ENCODE assay signal across 20 cellular contexts in genomic region chr3:150203273-150203672, GRCh38.
DNase-seq lines count a peak whose midpoint lies in the region; ATAC-seq and TF ChIP-seq lines count a peak whose summit lies in the region.
"Had no signal": no experiment of that assay in that cellular context is flagged by ENCODE, and none has a peak within 500 bp of the region (broad histone marks: within the 10 kb centered on the region; RNA-seq: fewer than 3 reads in every experiment).

No MANE protein-coding gene starts in this region.

- H3K4me1 ChIP-seq in adipocyte (ENCODE audit: control insufficient read depth, insufficient read depth, low read length) (peaks cover 16% of the 10 kb centered on the region), mesenchymal stem cell (ENCODE audit: control insufficient read depth, insufficient read depth, low read depth, low read length) (peaks cover 1% of the 10 kb centered on the region), GM23338 (ENCODE audit: insufficient read depth) (peaks cover 30% of the 10 kb centered on the region)
- H3K4me1 ChIP-seq: BE2C had no signal

- no peak overlapping the region for H3K23ac ChIP-seq in mesenchymal stem cell (ENCODE audit: low read length in 2 of 2)

- H3K4ac ChIP-seq in mesenchymal stem cell (ENCODE audit: low read depth in 1 of 2, low read length in 2 of 2): no peak overlapping the region

- H3K9ac ChIP-seq in adipocyte (ENCODE audit: low read length) (no peak overlapping the region), mesenchymal stem cell (ENCODE audit: low read length) (peak overlapping the region; percentile 25)
- H3K9ac ChIP-seq: KMS-11 had no signal

- H3K4me2 ChIP-seq in mesenchymal stem cell (ENCODE audit: low read length, poor library complexity, severe bottlenecking) (no peak overlapping the region), GM23338 (no peak overlapping the region)
- H3K4me2 ChIP-seq: KMS-11 had no signal

- peaks cover 4% of the 10 kb centered on the region for H3K9me2 ChIP-seq in GM23338 (ENCODE audit: insufficient read depth)

- H3K27ac ChIP-seq in mesenchymal stem cell (ENCODE audit: low read length, poor library complexity, severe bottlenecking) (no peak overlapping the region), GM23338 (ENCODE audit: low read depth) (no peak overlapping the region)
- H3K27ac ChIP-seq: KMS-11 had no signal

- H2BK15ac ChIP-seq in mesenchymal stem cell (ENCODE audit: low read depth, poor library complexity, severe bottlenecking): no peak overlapping the region

- H4K8ac ChIP-seq in mesenchymal stem cell (ENCODE audit: low read length): no peak overlapping the region

- no peak overlapping the region for H2BK12ac ChIP-seq in mesenchymal stem cell (ENCODE audit: low read length in 2 of 2)

- no peaks in the 10 kb centered on the region for H3K36me3 Mint-ChIP-seq in GM23338 (ENCODE audit: low read depth)

- no peak overlapping the region for H3K27ac Mint-ChIP-seq in GM23338
- H3K27ac Mint-ChIP-seq: CD4-positive, alpha-beta T cell; T-helper 1 cell treated with Interleukin-12 subunit alpha and Interleukin-12 subunit beta and Interleukin-4 antibody, amounts not matched to agents 30 μg/mL and 1 μg/mL, for 36 hours had no signal

- H3K4me3 ChIP-seq in adipocyte (ENCODE audit: low read length) (peak overlapping the region; percentile 18), mesenchymal stem cell (ENCODE audit: insufficient read depth in 1 of 2, low read depth in 1 of 2, low read length in 2 of 2) (peak overlapping the region in 1 of 2 experiments; percentile 55), GM23338 (no peak overlapping the region)

- H3K27me3 ChIP-seq in adipocyte (replicated peaks; ENCODE audit: control insufficient read depth, insufficient read depth, low read length): no peaks in the 10 kb centered on the region
- no peaks in the 10 kb centered on the region for H3K27me3 ChIP-seq in mesenchymal stem cell (ENCODE audit: control insufficient read depth in 1 of 2, insufficient read depth in 1 of 2, low read length in 2 of 2)
- H3K27me3 ChIP-seq in GM23338 (ENCODE audit: insufficient read depth): no peaks in the 10 kb centered on the region
- H3K27me3 ChIP-seq: BE2C had no signal

- no peaks in the 10 kb centered on the region for H4K20me1 ChIP-seq in GM23338 (replicated peaks; ENCODE audit: insufficient read depth)

- H3F3A ChIP-seq in GM23338 (replicated peaks; ENCODE audit: low read depth): no peaks in the 10 kb centered on the region

- peak; percentile 47 for DNase-seq in DMS79 treated with DMSO at 0.1 percent for 48 hours (lab: John Stamatoyannopoulos, UW)
- no peak for DNase-seq in adipocyte (ENCODE audit: low read depth)
- DNase-seq in mesenchymal stem cell: no peak
- DNase-seq in NCI-H2029 (lab: John Stamatoyannopoulos, UW): no peak
- DNase-seq in GM23338 (ENCODE audit: low spot score): no peak
- no peak for DNase-seq in mesenteric fat pad (ENCODE audit: low spot score)
- no peak for DNase-seq in activated T-cell treated with anti-CD3 and anti-CD28 coated beads, Interleukin-2, amount 50 U/mL, for 48 hours
- DNase-seq: ACHN; BE2C; CD4-positive, alpha-beta T cell; DND-41; NCI-H1092; NCI-H1694 treated with DMSO at 0.1 percent for 48 hours; NCI-H526 treated with DMSO at 0.1 percent for 48 hours; OCI-M1; SHP77 treated with DMSO at 0.1 percent for 48 hours had no signal

- H2AFZ ChIP-seq in mesenchymal stem cell (ENCODE audit: low read depth, low read length) (no peak overlapping the region), GM23338 (no peak overlapping the region)

- WGBS in mesenchymal stem cell: 100% methylated on average over 2 of the region's 5 CpGs

- H3K79me1 ChIP-seq in mesenchymal stem cell (replicated peaks; ENCODE audit: low read length, poor library complexity, severe bottlenecking): no peaks in the 10 kb centered on the region

- TF ChIP-seq CTCF in GM23338 (conservative IDR thresholded peaks at IDR 0.05; ENCODE audit: low read depth in 2 of 2): no peak

- ATAC-seq in HG02798 (IDR thresholded peaks at IDR 0.05; ENCODE audit: poor library complexity, unreplicated experiment): peak; percentile 68
- ATAC-seq in GM23338: no peak
- ATAC-seq: HCT116 had no signal

- H3K4me3 Mint-ChIP-seq in GM23338: no peak overlapping the region
- H3K4me3 Mint-ChIP-seq: CD4-positive, alpha-beta T cell; T-helper 1 cell treated with Interleukin-12 subunit alpha and Interleukin-12 subunit beta and Interleukin-4 antibody, amounts not matched to agents 30 μg/mL and 1 μg/mL, for 36 hours had no signal

- H2AK5ac ChIP-seq in mesenchymal stem cell (ENCODE audit: low read length, severe bottlenecking): no peak overlapping the region

- H3K14ac ChIP-seq in mesenchymal stem cell (ENCODE audit: low read length in 2 of 2): no peak overlapping the region

- no peak overlapping the region for H2BK120ac ChIP-seq in mesenchymal stem cell (ENCODE audit: low read depth, low read length)

- no peaks in the 10 kb centered on the region; the same call in 2 of the 3 replicates for H3K9me3 Mint-ChIP-seq in GM23338
- H3K9me3 Mint-ChIP-seq: CD4-positive, alpha-beta T cell; T-helper 1 cell treated with Interleukin-12 subunit alpha and Interleukin-12 subunit beta and Interleukin-4 antibody, amounts not matched to agents 30 μg/mL and 1 μg/mL, for 36 hours had no signal

- no peaks in the 10 kb centered on the region for H3K27me3 Mint-ChIP-seq in GM23338 (ENCODE audit: insufficient read depth, low read depth, poor library complexity)

- H4K91ac ChIP-seq in mesenchymal stem cell (ENCODE audit: low read length): no peak overlapping the region

- H2BK5ac ChIP-seq in mesenchymal stem cell (ENCODE audit: low read depth, low read length, poor library complexity, severe bottlenecking): no peak overlapping the region

- H3K9me3 ChIP-seq in adipocyte (ENCODE audit: control insufficient read depth, low read length) (no peaks in the 10 kb centered on the region), mesenchymal stem cell (ENCODE audit: control insufficient read depth, low read length) (no peaks in the 10 kb centered on the region)
- H3K9me3 ChIP-seq: BE2C had no signal

- peaks cover 25% of the 10 kb centered on the region for H3K4me1 Mint-ChIP-seq in GM23338

- H3K36me3 ChIP-seq in adipocyte (ENCODE audit: control insufficient read depth, insufficient read depth, low read length, severe bottlenecking) (no peaks in the 10 kb centered on the region), mesenchymal stem cell (ENCODE audit: control insufficient read depth in 1 of 2, insufficient read depth in 2 of 2, low read depth in 1 of 2, low read length in 2 of 2) (no peaks in the 10 kb centered on the region), GM23338 (ENCODE audit: insufficient read depth) (no peaks in the 10 kb centered on the region)
- H3K36me3 ChIP-seq: BE2C had no signal

- no peaks in the 10 kb centered on the region for H3K79me2 ChIP-seq in GM23338 (replicated peaks; ENCODE audit: insufficient read depth)

- H3K18ac ChIP-seq in mesenchymal stem cell (ENCODE audit: low read depth in 1 of 2, low read length in 2 of 2): no peak overlapping the region

TF ChIP-seq in GM23338, 12 proteins besides CTCF, POLR2A, EP300 and RAD21 (continues in another document):
- TF ChIP-seq JUNB (IDR thresholded peaks at IDR 0.05; ENCODE audit: unreplicated experiment) (no peak), EZH2 (IDR thresholded peaks at IDR 0.05; ENCODE audit: low read depth, unreplicated experiment) (no peak), ZNF331 (CRISPR knock-in tag; IDR thresholded peaks at IDR 0.05; ENCODE audit: low read depth) (no peak), NANOG (IDR thresholded peaks at IDR 0.05; ENCODE audit: borderline replicate concordance) (no peak), STAT1 (IDR thresholded peaks at IDR 0.05; ENCODE audit: unreplicated experiment) (no peak)
